In genomic region chr2:6216234-6216633, GRCh38 we compare ENCODE assay signal across 37 cellular contexts.
DNase-seq lines count a peak whose midpoint lies in the region; ATAC-seq, FAIRE-seq and TF ChIP-seq lines count a peak whose summit lies in the region.
"Had no signal": no experiment of that assay in that cellular context is flagged by ENCODE, and none has a peak within 500 bp of the region (broad histone marks: within the 10 kb centered on the region; RNA-seq: fewer than 3 reads in every experiment).

No MANE protein-coding gene starts in this region.

- BruUV-seq in GM12878 (replicated peaks; lab: Mats Ljungman, UMichigan) (no TSS peak), mammary epithelial cell (replicated peaks; lab: Mats Ljungman, UMichigan) (no TSS peak)

- DNase-seq in GM12878 (ENCODE audit: low read depth, low spot score) (no peak), memory B cell (ENCODE audit: low spot score in 2 of 2) (no peak), mammary epithelial cell (no peak), NCI-H187 treated with DMSO at 0.1 percent for 48 hours (lab: John Stamatoyannopoulos, UW) (no peak), H7 (no peak)
- DNase-seq: 8988T; ACHN; AML-193; BE2C; C1 segment of cervical spinal cord; Caco-2; Calu3; CD4-positive, alpha-beta memory T cell; CD4-positive, alpha-beta T cell; CD4-positive, CD25-positive, alpha-beta regulatory T cell; CD8-positive, alpha-beta memory T cell; CD8-positive, alpha-beta T cell; COR-L47; DMS 273 treated with DMSO at 0.1 percent for 48 hours; DMS153; DMS53; DMS79; DMS79 treated with DMSO at 0.1 percent for 48 hours; DND-41; EL had no signal

- H3K27ac ChIP-seq in GM12878 (ENCODE audit: control insufficient read depth, insufficient read depth) (no peak overlapping the region), mammary epithelial cell (ENCODE audit: insufficient read depth, low read depth, low read length) (no peak overlapping the region)
- H3K27ac ChIP-seq: 22Rv1; A549; BLaER1; BLaER1 treated with 17β-estradiol and CSF1 and Interleukin-3, amounts not matched to agents 10 nM and 100 nM; C4-2B had no signal

- H3K4me3 ChIP-seq in GM12878 (no peak overlapping the region), mammary epithelial cell (replicated peaks in 1 of 3; ENCODE audit: insufficient read depth in 1 of 3, low read depth in 2 of 3, low read length in 3 of 3) (no peak overlapping the region), H7 (ENCODE audit: insufficient read depth, low read depth, low read length) (no peak overlapping the region)
- H3K4me3 ChIP-seq: A549; BLaER1; BLaER1 treated with 17β-estradiol and CSF1 and Interleukin-3, amounts not matched to agents 10 nM and 100 nM had no signal

- H4K20me1 ChIP-seq in GM12878 (ENCODE audit: control insufficient read depth, insufficient read depth) (no peaks in the 10 kb centered on the region), mammary epithelial cell (ENCODE audit: insufficient read depth, low read length) (no peaks in the 10 kb centered on the region)
- H4K20me1 ChIP-seq: BLaER1; BLaER1 treated with 17β-estradiol and CSF1 and Interleukin-3, amounts not matched to agents 10 nM and 100 nM had no signal

- H3K9ac ChIP-seq in GM12878 (ENCODE audit: control insufficient read depth, insufficient read depth, low read length) (no peak overlapping the region), mammary epithelial cell (ENCODE audit: insufficient read depth, low read length) (no peak overlapping the region)
- H3K9ac ChIP-seq: BLaER1; BLaER1 treated with 17β-estradiol and CSF1 and Interleukin-3, amounts not matched to agents 10 nM and 100 nM had no signal

- H3K4me3 Mint-ChIP-seq in memory B cell = no peak overlapping the region
- H3K4me3 Mint-ChIP-seq: B cell; CD14-positive monocyte; CD4-positive, alpha-beta memory T cell; CD4-positive, alpha-beta T cell; CD4-positive, CD25-positive, alpha-beta regulatory T cell; CD8-positive, alpha-beta memory T cell; CD8-positive, alpha-beta T cell had no signal

- TF ChIP-seq RAD21 in GM12878 (IDR thresholded peaks at IDR 0.05; ENCODE audit: insufficient read depth, low read depth, low read length) = no peak

- no peak overlapping the region for H3K4me2 ChIP-seq in GM12878 (ENCODE audit: control insufficient read depth, insufficient read depth)
- H3K4me2 ChIP-seq in mammary epithelial cell (ENCODE audit: insufficient read depth, low read depth, low read length) = no peak overlapping the region
- H3K4me2 ChIP-seq: A549; BLaER1; BLaER1 treated with 17β-estradiol and CSF1 and Interleukin-3, amounts not matched to agents 10 nM and 100 nM had no signal

- H3K4me1 ChIP-seq in GM12878 (ENCODE audit: control insufficient read depth, insufficient read depth, low read length) = no peaks in the 10 kb centered on the region
- H3K4me1 ChIP-seq in mammary epithelial cell (ENCODE audit: insufficient read depth, low read length) = no peaks in the 10 kb centered on the region
- H3K4me1 ChIP-seq: A549; BE2C; BLaER1; BLaER1 treated with 17β-estradiol and CSF1 and Interleukin-3, amounts not matched to agents 10 nM and 100 nM had no signal

- H3K9me3 Mint-ChIP-seq in memory B cell = peaks cover 1% of the 10 kb centered on the region
- H3K9me3 Mint-ChIP-seq: CD4-positive, alpha-beta T cell; CD8-positive, alpha-beta T cell had no signal

- 48% methylated on average over 2 of the region's 2 CpGs for WGBS in GM12878 (ENCODE audit: insufficient coverage, insufficient replicate concordance, low lambda C conversion rate, missing lambda C conversion rate)
- WGBS in mammary epithelial cell (ENCODE audit: low coverage, missing lambda C conversion rate) = 64% methylated on average over 2 of the region's 2 CpGs

- POLR2A ChIA-PET in GM12878 (lab: Charles Lee) = no interaction called here

- H3K27me3 Mint-ChIP-seq in memory B cell = peaks cover 3% of the 10 kb centered on the region
- H3K27me3 Mint-ChIP-seq: B cell; CD4-positive, alpha-beta memory T cell; CD4-positive, alpha-beta T cell; CD4-positive, CD25-positive, alpha-beta regulatory T cell; CD8-positive, alpha-beta memory T cell had no signal

- RAD21 ChIA-PET in GM12878 (lab: Charles Lee; ENCODE audit: unreplicated experiment) = interaction anchor here (1.1 to 1.2 kb wide), 3 partner anchors 10 to 137 kb away, joined by 3 to 5 read pairs (median 3); no protein-coding TSS in a partner anchor

- peaks cover 7% of the 10 kb centered on the region for H3K4me1 Mint-ChIP-seq in memory B cell
- H3K4me1 Mint-ChIP-seq: CD14-positive monocyte; CD4-positive, alpha-beta memory T cell; CD4-positive, CD25-positive, alpha-beta regulatory T cell; CD8-positive, alpha-beta memory T cell had no signal

- H2AFZ ChIP-seq in GM12878 (ENCODE audit: control insufficient read depth, low read depth, low read length) (no peak overlapping the region), mammary epithelial cell (ENCODE audit: low read depth, low read length) (no peak overlapping the region)

- H3K36me3 Mint-ChIP-seq in memory B cell = no peaks in the 10 kb centered on the region
- H3K36me3 Mint-ChIP-seq: CD14-positive monocyte; CD4-positive, alpha-beta memory T cell; CD4-positive, CD25-positive, alpha-beta regulatory T cell; CD8-positive, alpha-beta memory T cell; CD8-positive, alpha-beta T cell had no signal

- SMC1A ChIA-PET in GM12878 (lab: Charles Lee; ENCODE audit: uncharacterized antibody, unreplicated experiment) = interaction anchor here (1.0 kb wide), 1 partner anchor 71 kb away, joined by 3 read pairs; no protein-coding TSS in a partner anchor

- peak; percentile 52 for ATAC-seq in GM18868 (IDR thresholded peaks at IDR 0.05; ENCODE audit: unreplicated experiment)
- ATAC-seq in GM19351 (IDR thresholded peaks at IDR 0.05; ENCODE audit: unreplicated experiment) = peak; percentile 47
- peak; percentile 42; the same call in 2 of the 3 replicates for ATAC-seq in GM12878
- ATAC-seq in memory B cell (ENCODE audit: low read depth) = peak; percentile 35
- no peak for ATAC-seq in HG03280 (IDR thresholded peaks at IDR 0.05; ENCODE audit: unreplicated experiment)
- ATAC-seq: A549; CD8-positive, alpha-beta T cell had no signal

- CTCF ChIA-PET in GM12878 (lab: Yijun Ruan, JAX) = no interaction called here
- CTCF ChIA-PET in mammary epithelial cell (lab: Charles Lee; ENCODE audit: low non-redundant PET) = no interaction called here

- H3K79me2 ChIP-seq in GM12878 (ENCODE audit: control insufficient read depth, insufficient read depth, low read length) (no peaks in the 10 kb centered on the region), mammary epithelial cell (ENCODE audit: insufficient read depth, low read length) (no peaks in the 10 kb centered on the region)

- in situ Hi-C loops in GM12878 (cut with MboI) = no loop called here
- in situ Hi-C loops in mammary epithelial cell (cut with MboI; ENCODE audit: low sequenced_read_pairs in 2 of 2) = no loop called here

- H3K36me3 ChIP-seq in GM12878 (ENCODE audit: control insufficient read depth in 2 of 2, insufficient read depth in 2 of 2, low read length in 1 of 2) (no peaks in the 10 kb centered on the region), mammary epithelial cell (ENCODE audit: insufficient read depth, low read length) (no peaks in the 10 kb centered on the region), H7 (replicated peaks; ENCODE audit: control insufficient read depth, insufficient read depth, low read length) (no peaks in the 10 kb centered on the region)
- H3K36me3 ChIP-seq: BE2C; BLaER1; BLaER1 treated with 17β-estradiol and CSF1 and Interleukin-3, amounts not matched to agents 10 nM and 100 nM had no signal

- no peaks in the 10 kb centered on the region for H3K27me3 ChIP-seq in GM12878 (replicated peaks in 1 of 2; ENCODE audit: control insufficient read depth in 2 of 2, insufficient read depth in 2 of 2, low read length in 1 of 2)
- H3K27me3 ChIP-seq in mammary epithelial cell (ENCODE audit: insufficient read depth, low read length) = no peaks in the 10 kb centered on the region
- H3K27me3 ChIP-seq in H7 (ENCODE audit: control insufficient read depth, insufficient read depth, low read length) = no peaks in the 10 kb centered on the region
- H3K27me3 ChIP-seq: BE2C; BLaER1; BLaER1 treated with 17β-estradiol and CSF1 and Interleukin-3, amounts not matched to agents 10 nM and 100 nM had no signal

- dilution Hi-C loops in mammary epithelial cell (cut with HindIII; ENCODE audit: low sequenced_read_pairs) = no loop called here

- no peak for TF ChIP-seq POLR2A in GM12878 (IDR thresholded peaks at IDR 0.05; ENCODE audit: low read depth, low read length)

- no peaks in the 10 kb centered on the region for H3K9me3 ChIP-seq in GM12878 (replicated peaks; ENCODE audit: control insufficient read depth, insufficient read depth, low read length)
- H3K9me3 ChIP-seq in mammary epithelial cell (replicated peaks; ENCODE audit: insufficient read depth, low read length) = peaks cover 11% of the 10 kb centered on the region
- H3K9me3 ChIP-seq: BE2C; BLaER1; BLaER1 treated with 17β-estradiol and CSF1 and Interleukin-3, amounts not matched to agents 10 nM and 100 nM; Caco-2 had no signal

- FAIRE-seq in GM12878 (lab: Jason Lieb, UNC) = no peak
- FAIRE-seq: A204.1, A549, D721Med had no signal

- TF ChIP-seq EP300 in GM12878 (IDR thresholded peaks at IDR 0.05; ENCODE audit: borderline replicate concordance in 1 of 2, control insufficient read depth in 1 of 2, low read depth in 2 of 2, low read length in 2 of 2) = no peak

- no peak overlapping the region for H3K27ac Mint-ChIP-seq in memory B cell
- H3K27ac Mint-ChIP-seq: B cell; CD14-positive monocyte; CD4-positive, alpha-beta memory T cell; CD4-positive, alpha-beta T cell; CD4-positive, CD25-positive, alpha-beta regulatory T cell; CD8-positive, alpha-beta memory T cell; CD8-positive, alpha-beta T cell had no signal

- intact Hi-C loops in GM12878 (cut with micrococcal nuclease; ENCODE audit: unreplicated experiment) (no loop called here), mammary epithelial cell (cut with micrococcal nuclease) (no loop called here)

- no peak for TF ChIP-seq CTCF in GM12878 (IDR thresholded peaks at IDR 0.05 in 2 of 3, conservative IDR thresholded peaks at IDR 0.05 in 1 of 3; ENCODE audit: control insufficient read depth in 2 of 3, extremely low read depth in 1 of 3, insufficient read depth in 1 of 3, low read depth in 3 of 3, low read length in 3 of 3)
- TF ChIP-seq CTCF in mammary epithelial cell (conservative IDR thresholded peaks at IDR 0.05 in 1 of 2, IDR thresholded peaks at IDR 0.05 in 1 of 2; ENCODE audit: extremely low read depth in 1 of 2, insufficient read depth in 1 of 2, low read depth in 1 of 2, low read length in 2 of 2) = no peak

TF ChIP-seq in GM12878, 131 proteins besides CTCF, POLR2A, EP300 and RAD21 (continues in another document):
- TF ChIP-seq HSF1 (IDR thresholded peaks at IDR 0.05; ENCODE audit: low read depth, low read length) = no peak
